Comparison of ENCODE assay signal across 1 cellular context in genomic region chr11:94184362-94184761, GRCh38.
TF ChIP-seq lines count a peak whose summit lies in the region.

No MANE protein-coding gene starts in this region.

TF ChIP-seq in WTC11, 78 proteins besides CTCF, POLR2A, EP300 and RAD21 (continued from another document):
- TF ChIP-seq, protein P1, sequence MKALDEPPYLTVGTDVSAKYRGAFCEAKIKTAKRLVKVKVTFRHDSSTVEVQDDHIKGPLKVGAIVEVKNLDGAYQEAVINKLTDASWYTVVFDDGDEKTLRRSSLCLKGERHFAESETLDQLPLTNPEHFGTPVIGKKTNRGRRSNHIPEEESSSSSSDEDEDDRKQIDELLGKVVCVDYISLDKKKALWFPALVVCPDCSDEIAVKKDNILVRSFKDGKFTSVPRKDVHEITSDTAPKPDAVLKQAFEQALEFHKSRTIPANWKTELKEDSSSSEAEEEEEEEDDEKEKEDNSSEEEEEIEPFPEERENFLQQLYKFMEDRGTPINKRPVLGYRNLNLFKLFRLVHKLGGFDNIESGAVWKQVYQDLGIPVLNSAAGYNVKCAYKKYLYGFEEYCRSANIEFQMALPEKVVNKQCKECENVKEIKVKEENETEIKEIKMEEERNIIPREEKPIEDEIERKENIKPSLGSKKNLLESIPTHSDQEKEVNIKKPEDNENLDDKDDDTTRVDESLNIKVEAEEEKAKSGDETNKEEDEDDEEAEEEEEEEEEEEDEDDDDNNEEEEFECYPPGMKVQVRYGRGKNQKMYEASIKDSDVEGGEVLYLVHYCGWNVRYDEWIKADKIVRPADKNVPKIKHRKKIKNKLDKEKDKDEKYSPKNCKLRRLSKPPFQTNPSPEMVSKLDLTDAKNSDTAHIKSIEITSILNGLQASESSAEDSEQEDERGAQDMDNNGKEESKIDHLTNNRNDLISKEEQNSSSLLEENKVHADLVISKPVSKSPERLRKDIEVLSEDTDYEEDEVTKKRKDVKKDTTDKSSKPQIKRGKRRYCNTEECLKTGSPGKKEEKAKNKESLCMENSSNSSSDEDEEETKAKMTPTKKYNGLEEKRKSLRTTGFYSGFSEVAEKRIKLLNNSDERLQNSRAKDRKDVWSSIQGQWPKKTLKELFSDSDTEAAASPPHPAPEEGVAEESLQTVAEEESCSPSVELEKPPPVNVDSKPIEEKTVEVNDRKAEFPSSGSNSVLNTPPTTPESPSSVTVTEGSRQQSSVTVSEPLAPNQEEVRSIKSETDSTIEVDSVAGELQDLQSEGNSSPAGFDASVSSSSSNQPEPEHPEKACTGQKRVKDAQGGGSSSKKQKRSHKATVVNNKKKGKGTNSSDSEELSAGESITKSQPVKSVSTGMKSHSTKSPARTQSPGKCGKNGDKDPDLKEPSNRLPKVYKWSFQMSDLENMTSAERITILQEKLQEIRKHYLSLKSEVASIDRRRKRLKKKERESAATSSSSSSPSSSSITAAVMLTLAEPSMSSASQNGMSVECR (CRISPR knock-in tag; IDR thresholded peaks at IDR 0.05; ENCODE audit: borderline replicate concordance): no peak
- TF ChIP-seq TCF7 (CRISPR knock-in tag; IDR thresholded peaks at IDR 0.05; ENCODE audit: low read depth): no peak
- TF ChIP-seq, protein P2, sequence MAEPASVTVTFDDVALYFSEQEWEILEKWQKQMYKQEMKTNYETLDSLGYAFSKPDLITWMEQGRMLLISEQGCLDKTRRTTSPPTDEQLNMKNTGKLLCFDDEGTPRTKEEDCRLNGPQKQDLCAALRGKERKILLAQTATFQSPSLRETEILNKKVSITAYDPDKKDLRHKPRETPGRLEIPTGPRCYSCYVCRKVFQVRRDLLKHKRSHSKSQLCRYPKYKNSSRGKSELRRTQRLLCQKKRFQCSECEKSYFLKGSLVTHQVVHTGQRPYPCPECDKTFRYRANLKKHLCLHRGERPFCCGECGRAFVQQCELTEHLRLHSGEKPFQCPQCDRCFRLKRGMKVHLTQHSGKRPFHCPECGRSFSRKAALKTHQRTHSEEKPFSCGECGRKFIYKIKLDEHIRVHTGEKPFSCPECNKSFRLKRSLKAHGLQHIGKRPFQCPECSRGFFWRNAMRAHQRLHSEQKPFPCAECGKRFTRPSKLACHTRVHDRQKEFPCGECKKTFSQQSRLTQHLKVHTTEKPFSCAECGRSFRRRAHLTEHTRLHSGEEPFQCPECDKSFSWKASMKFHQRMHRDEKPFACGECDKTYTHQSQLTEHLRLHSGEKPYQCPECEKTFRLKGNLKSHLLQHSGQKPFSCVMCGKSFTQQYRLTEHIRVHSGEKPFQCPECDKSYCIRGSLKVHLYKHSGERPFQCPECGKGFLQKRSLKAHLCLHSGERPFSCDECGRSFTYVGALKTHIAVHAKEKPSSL (CRISPR knock-in tag; conservative IDR thresholded peaks at IDR 0.05): no peak
